ENCODE assay signal across 1 cellular context in genomic region chr18:43893001-43893637, GRCh38.
TF ChIP-seq lines count a peak whose summit lies in the region.

No MANE protein-coding gene starts in this region.

TF ChIP-seq in SK-N-SH, 30 proteins besides CTCF, POLR2A, EP300 and RAD21 (continued from another document):
- TF ChIP-seq USF1 (IDR thresholded peaks at IDR 0.05; ENCODE audit: borderline replicate concordance, low read depth) (0 out of 2 replicates have a peak, but pooled peaks have one; percentile 11), RFX5 (IDR thresholded peaks at IDR 0.05; ENCODE audit: low read length) (no peak), USF2 (IDR thresholded peaks at IDR 0.05; ENCODE audit: borderline replicate concordance, low read depth, low read length) (no peak), RXRA (IDR thresholded peaks at IDR 0.05; ENCODE audit: borderline replicate concordance, low read depth) (peak; percentile 97), POLR2AphosphoS5 (IDR thresholded peaks at IDR 0.05; ENCODE audit: low read depth, low read length) (peak; percentile 77; the same call in 1 of the 2 replicates), TEAD4 (IDR thresholded peaks at IDR 0.05; ENCODE audit: borderline replicate concordance, insufficient read depth) (peak; percentile 95), GABPA (IDR thresholded peaks at IDR 0.05; ENCODE audit: low read depth) (no peak), FOSL2 (IDR thresholded peaks at IDR 0.05; ENCODE audit: borderline replicate concordance, low read depth) (peak; percentile 98), RCOR1 (IDR thresholded peaks at IDR 0.05; ENCODE audit: low read length) (peak; percentile 73), FOXJ3 (CRISPR knock-in tag; IDR thresholded peaks at IDR 0.05) (no peak), MXI1 (IDR thresholded peaks at IDR 0.05; ENCODE audit: low read depth, low read length) (no peak), YY1 (IDR thresholded peaks at IDR 0.05; ENCODE audit: low read depth) (peak; percentile 26; the same call in 1 of the 2 replicates)
- TF ChIP-seq, protein P1, sequence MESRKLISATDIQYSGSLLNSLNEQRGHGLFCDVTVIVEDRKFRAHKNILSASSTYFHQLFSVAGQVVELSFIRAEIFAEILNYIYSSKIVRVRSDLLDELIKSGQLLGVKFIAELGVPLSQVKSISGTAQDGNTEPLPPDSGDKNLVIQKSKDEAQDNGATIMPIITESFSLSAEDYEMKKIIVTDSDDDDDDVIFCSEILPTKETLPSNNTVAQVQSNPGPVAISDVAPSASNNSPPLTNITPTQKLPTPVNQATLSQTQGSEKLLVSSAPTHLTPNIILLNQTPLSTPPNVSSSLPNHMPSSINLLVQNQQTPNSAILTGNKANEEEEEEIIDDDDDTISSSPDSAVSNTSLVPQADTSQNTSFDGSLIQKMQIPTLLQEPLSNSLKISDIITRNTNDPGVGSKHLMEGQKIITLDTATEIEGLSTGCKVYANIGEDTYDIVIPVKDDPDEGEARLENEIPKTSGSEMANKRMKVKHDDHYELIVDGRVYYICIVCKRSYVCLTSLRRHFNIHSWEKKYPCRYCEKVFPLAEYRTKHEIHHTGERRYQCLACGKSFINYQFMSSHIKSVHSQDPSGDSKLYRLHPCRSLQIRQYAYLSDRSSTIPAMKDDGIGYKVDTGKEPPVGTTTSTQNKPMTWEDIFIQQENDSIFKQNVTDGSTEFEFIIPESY (IDR thresholded peaks at IDR 0.05; ENCODE audit: borderline replicate concordance, low read depth), result peak; percentile 73
- TF ChIP-seq, protein P2, sequence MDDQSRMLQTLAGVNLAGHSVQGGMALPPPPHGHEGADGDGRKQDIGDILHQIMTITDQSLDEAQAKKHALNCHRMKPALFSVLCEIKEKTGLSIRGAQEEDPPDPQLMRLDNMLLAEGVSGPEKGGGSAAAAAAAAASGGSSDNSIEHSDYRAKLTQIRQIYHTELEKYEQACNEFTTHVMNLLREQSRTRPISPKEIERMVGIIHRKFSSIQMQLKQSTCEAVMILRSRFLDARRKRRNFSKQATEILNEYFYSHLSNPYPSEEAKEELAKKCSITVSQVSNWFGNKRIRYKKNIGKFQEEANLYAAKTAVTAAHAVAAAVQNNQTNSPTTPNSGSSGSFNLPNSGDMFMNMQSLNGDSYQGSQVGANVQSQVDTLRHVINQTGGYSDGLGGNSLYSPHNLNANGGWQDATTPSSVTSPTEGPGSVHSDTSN (IDR thresholded peaks at IDR 0.05), result peak; percentile 92
- TF ChIP-seq, protein P3, sequence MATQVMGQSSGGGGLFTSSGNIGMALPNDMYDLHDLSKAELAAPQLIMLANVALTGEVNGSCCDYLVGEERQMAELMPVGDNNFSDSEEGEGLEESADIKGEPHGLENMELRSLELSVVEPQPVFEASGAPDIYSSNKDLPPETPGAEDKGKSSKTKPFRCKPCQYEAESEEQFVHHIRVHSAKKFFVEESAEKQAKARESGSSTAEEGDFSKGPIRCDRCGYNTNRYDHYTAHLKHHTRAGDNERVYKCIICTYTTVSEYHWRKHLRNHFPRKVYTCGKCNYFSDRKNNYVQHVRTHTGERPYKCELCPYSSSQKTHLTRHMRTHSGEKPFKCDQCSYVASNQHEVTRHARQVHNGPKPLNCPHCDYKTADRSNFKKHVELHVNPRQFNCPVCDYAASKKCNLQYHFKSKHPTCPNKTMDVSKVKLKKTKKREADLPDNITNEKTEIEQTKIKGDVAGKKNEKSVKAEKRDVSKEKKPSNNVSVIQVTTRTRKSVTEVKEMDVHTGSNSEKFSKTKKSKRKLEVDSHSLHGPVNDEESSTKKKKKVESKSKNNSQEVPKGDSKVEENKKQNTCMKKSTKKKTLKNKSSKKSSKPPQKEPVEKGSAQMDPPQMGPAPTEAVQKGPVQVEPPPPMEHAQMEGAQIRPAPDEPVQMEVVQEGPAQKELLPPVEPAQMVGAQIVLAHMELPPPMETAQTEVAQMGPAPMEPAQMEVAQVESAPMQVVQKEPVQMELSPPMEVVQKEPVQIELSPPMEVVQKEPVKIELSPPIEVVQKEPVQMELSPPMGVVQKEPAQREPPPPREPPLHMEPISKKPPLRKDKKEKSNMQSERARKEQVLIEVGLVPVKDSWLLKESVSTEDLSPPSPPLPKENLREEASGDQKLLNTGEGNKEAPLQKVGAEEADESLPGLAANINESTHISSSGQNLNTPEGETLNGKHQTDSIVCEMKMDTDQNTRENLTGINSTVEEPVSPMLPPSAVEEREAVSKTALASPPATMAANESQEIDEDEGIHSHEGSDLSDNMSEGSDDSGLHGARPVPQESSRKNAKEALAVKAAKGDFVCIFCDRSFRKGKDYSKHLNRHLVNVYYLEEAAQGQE (IDR thresholded peaks at IDR 0.05; ENCODE audit: low read depth, low read length), result peak; percentile 37; the same call in 1 of the 2 replicates
